In genomic region chr5:71877511-71877910, GRCh38 we compare ENCODE assay signal across 16 cellular contexts.
DNase-seq lines count a peak whose midpoint lies in the region; ATAC-seq, FAIRE-seq and TF ChIP-seq lines count a peak whose summit lies in the region.
"Had no signal": no experiment of that assay in that cellular context is flagged by ENCODE, and none has a peak within 500 bp of the region (broad histone marks: within the 10 kb centered on the region; RNA-seq: fewer than 3 reads in every experiment).

No MANE protein-coding gene starts in this region.

- no peak overlapping the region for H3K4me3 ChIP-seq in GM12878
- H3K4me3 ChIP-seq: BLaER1 had no signal

- H3K4me1 ChIP-seq in GM12878 (ENCODE audit: control insufficient read depth, insufficient read depth, low read length), result no peaks in the 10 kb centered on the region
- H3K4me1 ChIP-seq: BLaER1, Caco-2 had no signal

- WGBS in GM12878 (ENCODE audit: insufficient coverage, insufficient replicate concordance, low lambda C conversion rate, missing lambda C conversion rate), result 0% methylated on average over 1 of the region's 1 CpG

- no peaks in the 10 kb centered on the region for H3K36me3 Mint-ChIP-seq in stimulated activated memory B cell treated with anti-CD40 and anti-IgM and Interleukin-4, amounts not matched to agents 10 μg/mL and 1 μg/mL and 100 μg/mL, for 72 hours
- H3K36me3 Mint-ChIP-seq: CD8-positive, alpha-beta memory T cell had no signal

- no peak for TF ChIP-seq EP300 in GM12878 (IDR thresholded peaks at IDR 0.05; ENCODE audit: borderline replicate concordance in 1 of 2, control insufficient read depth in 1 of 2, low read depth in 2 of 2, low read length in 2 of 2)

- ATAC-seq in GM18868 (IDR thresholded peaks at IDR 0.05; ENCODE audit: unreplicated experiment), result peak; percentile 80
- ATAC-seq in GM12878, result peak; percentile 50
- peak; percentile 71 for ATAC-seq in stimulated activated memory B cell treated with anti-CD40 and anti-IgM and Interleukin-4, amounts not matched to agents 10 μg/mL and 1 μg/mL and 100 μg/mL, for 72 hours
- ATAC-seq: HCT116 had no signal

- intact Hi-C loops in GM12878 (cut with micrococcal nuclease; ENCODE audit: unreplicated experiment), result no loop called here

- SMC1A ChIA-PET in GM12878 (lab: Charles Lee; ENCODE audit: uncharacterized antibody, unreplicated experiment), result interaction anchor here (1.3 kb wide), 1 partner anchor 8 kb away, joined by 4 read pairs; no protein-coding TSS in a partner anchor

- H3K4me2 ChIP-seq in GM12878 (ENCODE audit: control insufficient read depth, insufficient read depth), result no peak overlapping the region
- H3K4me2 ChIP-seq: BLaER1 had no signal

- CTCF ChIA-PET in GM12878 (lab: Yijun Ruan, JAX), result interaction anchor here (0.9 kb wide), 1 partner anchor 95 kb away, joined by 3 read pairs; no protein-coding TSS in a partner anchor

- peak; percentile 66 for FAIRE-seq in D721Med (lab: Jason Lieb, UNC)
- FAIRE-seq in GM12878 (lab: Jason Lieb, UNC), result no peak
- FAIRE-seq: H54 had no signal

- POLR2A ChIA-PET in GM12878 (lab: Charles Lee), result interaction anchor here (0.6 kb wide), 1 partner anchor 14 kb away, joined by 6 read pairs; no protein-coding TSS in a partner anchor

- RAD21 ChIA-PET in GM12878 (lab: Charles Lee; ENCODE audit: unreplicated experiment), result no interaction called here

- no peak overlapping the region for H3K27ac ChIP-seq in GM12878 (ENCODE audit: control insufficient read depth, insufficient read depth)
- H3K27ac ChIP-seq: BLaER1, HL-60 had no signal

- no peaks in the 10 kb centered on the region for H3K79me2 ChIP-seq in GM12878 (ENCODE audit: control insufficient read depth, insufficient read depth, low read length)

- no peak overlapping the region; the same call in 1 of the 2 replicates for H2AFZ ChIP-seq in GM12878 (ENCODE audit: control insufficient read depth, low read depth, low read length)

- no peaks in the 10 kb centered on the region for H3K36me3 ChIP-seq in GM12878 (ENCODE audit: control insufficient read depth in 2 of 2, insufficient read depth in 2 of 2, low read length in 1 of 2)
- H3K36me3 ChIP-seq: BLaER1 had no signal

- H4K20me1 ChIP-seq in GM12878 (ENCODE audit: control insufficient read depth, insufficient read depth), result no peaks in the 10 kb centered on the region
- H4K20me1 ChIP-seq: BLaER1 had no signal

- H3K27me3 ChIP-seq in GM12878 (replicated peaks in 1 of 2; ENCODE audit: control insufficient read depth in 2 of 2, insufficient read depth in 2 of 2, low read length in 1 of 2), result peaks cover 0 to 2% of the 10 kb centered on the region in 2 experiments; a peak in 1 of 4 replicates
- H3K27me3 ChIP-seq: BLaER1 had no signal

- TF ChIP-seq RAD21 in GM12878 (IDR thresholded peaks at IDR 0.05; ENCODE audit: insufficient read depth, low read depth, low read length), result no peak

- no peaks in the 10 kb centered on the region for H3K4me1 Mint-ChIP-seq in stimulated activated memory B cell treated with anti-CD40 and anti-IgM and Interleukin-4, amounts not matched to agents 10 μg/mL and 1 μg/mL and 100 μg/mL, for 72 hours
- H3K4me1 Mint-ChIP-seq: CD8-positive, alpha-beta memory T cell had no signal

- no peaks in the 10 kb centered on the region for H3K9me3 Mint-ChIP-seq in stimulated activated memory B cell treated with anti-CD40 and anti-IgM and Interleukin-4, amounts not matched to agents 10 μg/mL and 1 μg/mL and 100 μg/mL, for 72 hours

- peaks cover 10% of the 10 kb centered on the region for H3K27me3 Mint-ChIP-seq in stimulated activated memory B cell treated with anti-CD40 and anti-IgM and Interleukin-4, amounts not matched to agents 10 μg/mL and 1 μg/mL and 100 μg/mL, for 72 hours

- H3K9ac ChIP-seq in GM12878 (ENCODE audit: control insufficient read depth, insufficient read depth, low read length), result no peak overlapping the region
- H3K9ac ChIP-seq: BLaER1 had no signal

- BruUV-seq in GM12878 (replicated peaks; lab: Mats Ljungman, UMichigan), result no TSS peak

- in situ Hi-C loops in GM12878 (cut with MboI), result no loop called here

- no peak for TF ChIP-seq POLR2A in GM12878 (IDR thresholded peaks at IDR 0.05; ENCODE audit: low read depth, low read length)

- no peak overlapping the region for H3K27ac Mint-ChIP-seq in stimulated activated memory B cell treated with anti-CD40 and anti-IgM and Interleukin-4, amounts not matched to agents 10 μg/mL and 1 μg/mL and 100 μg/mL, for 72 hours
- H3K27ac Mint-ChIP-seq: CD8-positive, alpha-beta memory T cell had no signal

- no peak overlapping the region for H3K4me3 Mint-ChIP-seq in stimulated activated memory B cell treated with anti-CD40 and anti-IgM and Interleukin-4, amounts not matched to agents 10 μg/mL and 1 μg/mL and 100 μg/mL, for 72 hours
- H3K4me3 Mint-ChIP-seq: CD8-positive, alpha-beta memory T cell had no signal

- TF ChIP-seq CTCF in D721Med (IDR thresholded peaks at IDR 0.05; ENCODE audit: insufficient read depth, missing control alignments), result no peak
- TF ChIP-seq CTCF in GM12878 (IDR thresholded peaks at IDR 0.05 in 2 of 3, conservative IDR thresholded peaks at IDR 0.05 in 1 of 3; ENCODE audit: control insufficient read depth in 2 of 3, extremely low read depth in 1 of 3, insufficient read depth in 1 of 3, low read depth in 3 of 3, low read length in 3 of 3), result no peak

- DNase-seq in D721Med (ENCODE audit: insufficient read length, low spot score), result no peak
- DNase-seq in GM12878 (ENCODE audit: low read depth, low spot score), result peak; percentile 48
- no peak for DNase-seq in GF-D8 (lab: John Stamatoyannopoulos, UW)
- no peak for DNase-seq in occipital lobe (lab: John Stamatoyannopoulos, UW)
- no peak for DNase-seq in RKO (ENCODE audit: low spot score)
- DNase-seq: 8988T; AML-193; Caco-2; CD8-positive, alpha-beta memory T cell; DMS53 had no signal

- no peaks in the 10 kb centered on the region; the same call in 2 of the 3 replicates for H3K9me3 ChIP-seq in GM12878 (replicated peaks; ENCODE audit: control insufficient read depth, insufficient read depth, low read length)
- H3K9me3 ChIP-seq: BLaER1, Caco-2 had no signal

TF ChIP-seq in GM12878, 131 proteins besides CTCF, POLR2A, EP300 and RAD21 (continues in another document):
- no peak for TF ChIP-seq USF1 (IDR thresholded peaks at IDR 0.05; ENCODE audit: borderline replicate concordance, extremely low read length, insufficient read depth, low read depth, low read length)
- TF ChIP-seq, protein P1, sequence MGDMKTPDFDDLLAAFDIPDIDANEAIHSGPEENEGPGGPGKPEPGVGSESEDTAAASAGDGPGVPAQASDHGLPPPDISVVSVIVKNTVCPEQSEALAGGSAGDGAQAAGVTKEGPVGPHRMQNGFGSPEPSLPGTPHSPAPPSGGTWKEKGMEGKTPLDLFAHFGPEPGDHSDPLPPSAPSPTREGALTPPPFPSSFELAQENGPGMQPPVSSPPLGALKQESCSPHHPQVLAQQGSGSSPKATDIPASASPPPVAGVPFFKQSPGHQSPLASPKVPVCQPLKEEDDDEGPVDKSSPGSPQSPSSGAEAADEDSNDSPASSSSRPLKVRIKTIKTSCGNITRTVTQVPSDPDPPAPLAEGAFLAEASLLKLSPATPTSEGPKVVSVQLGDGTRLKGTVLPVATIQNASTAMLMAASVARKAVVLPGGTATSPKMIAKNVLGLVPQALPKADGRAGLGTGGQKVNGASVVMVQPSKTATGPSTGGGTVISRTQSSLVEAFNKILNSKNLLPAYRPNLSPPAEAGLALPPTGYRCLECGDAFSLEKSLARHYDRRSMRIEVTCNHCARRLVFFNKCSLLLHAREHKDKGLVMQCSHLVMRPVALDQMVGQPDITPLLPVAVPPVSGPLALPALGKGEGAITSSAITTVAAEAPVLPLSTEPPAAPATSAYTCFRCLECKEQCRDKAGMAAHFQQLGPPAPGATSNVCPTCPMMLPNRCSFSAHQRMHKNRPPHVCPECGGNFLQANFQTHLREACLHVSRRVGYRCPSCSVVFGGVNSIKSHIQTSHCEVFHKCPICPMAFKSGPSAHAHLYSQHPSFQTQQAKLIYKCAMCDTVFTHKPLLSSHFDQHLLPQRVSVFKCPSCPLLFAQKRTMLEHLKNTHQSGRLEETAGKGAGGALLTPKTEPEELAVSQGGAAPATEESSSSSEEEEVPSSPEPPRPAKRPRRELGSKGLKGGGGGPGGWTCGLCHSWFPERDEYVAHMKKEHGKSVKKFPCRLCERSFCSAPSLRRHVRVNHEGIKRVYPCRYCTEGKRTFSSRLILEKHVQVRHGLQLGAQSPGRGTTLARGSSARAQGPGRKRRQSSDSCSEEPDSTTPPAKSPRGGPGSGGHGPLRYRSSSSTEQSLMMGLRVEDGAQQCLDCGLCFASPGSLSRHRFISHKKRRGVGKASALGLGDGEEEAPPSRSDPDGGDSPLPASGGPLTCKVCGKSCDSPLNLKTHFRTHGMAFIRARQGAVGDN (IDR thresholded peaks at IDR 0.05), result peak; percentile 21; the same call in 1 of the 2 replicates
- TF ChIP-seq EGR1 (IDR thresholded peaks at IDR 0.05; ENCODE audit: borderline replicate concordance in 1 of 2, low read depth in 2 of 2, low read length in 2 of 2), result no peak
- TF ChIP-seq, protein P2, sequence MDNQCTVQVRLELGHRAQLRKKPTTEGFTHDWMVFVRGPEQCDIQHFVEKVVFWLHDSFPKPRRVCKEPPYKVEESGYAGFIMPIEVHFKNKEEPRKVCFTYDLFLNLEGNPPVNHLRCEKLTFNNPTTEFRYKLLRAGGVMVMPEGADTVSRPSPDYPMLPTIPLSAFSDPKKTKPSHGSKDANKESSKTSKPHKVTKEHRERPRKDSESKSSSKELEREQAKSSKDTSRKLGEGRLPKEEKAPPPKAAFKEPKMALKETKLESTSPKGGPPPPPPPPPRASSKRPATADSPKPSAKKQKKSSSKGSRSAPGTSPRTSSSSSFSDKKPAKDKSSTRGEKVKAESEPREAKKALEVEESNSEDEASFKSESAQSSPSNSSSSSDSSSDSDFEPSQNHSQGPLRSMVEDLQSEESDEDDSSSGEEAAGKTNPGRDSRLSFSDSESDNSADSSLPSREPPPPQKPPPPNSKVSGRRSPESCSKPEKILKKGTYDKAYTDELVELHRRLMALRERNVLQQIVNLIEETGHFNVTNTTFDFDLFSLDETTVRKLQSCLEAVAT (IDR thresholded peaks at IDR 0.05), result no peak
- TF ChIP-seq RCOR1 (conservative IDR thresholded peaks at IDR 0.05; ENCODE audit: low read depth, low read length), result no peak
- TF ChIP-seq PAX5 (IDR thresholded peaks at IDR 0.05; ENCODE audit: borderline replicate concordance, low read depth, low read length), result peak; percentile 59; the same call in 1 of the 2 replicates
